Comparison of ENCODE assay signal across 8 cellular contexts in genomic region chr17:75845058-75845711, GRCh38. TPM values are rescaled to one million over a fixed set of nuclear protein-coding genes. Genes with fewer than 3 reads are reported as not detected.
DNase-seq lines count a peak whose midpoint lies in the region; ATAC-seq and TF ChIP-seq lines count a peak whose summit lies in the region.

No MANE protein-coding gene starts in this region.

- DNase-seq in GM03348 (ENCODE audit: low spot score), result peak; percentile 85
- peak; percentile 91 for DNase-seq in SKM-1 treated with dmso at 0.1 percent for 144 hours (lab: John Stamatoyannopoulos, UW; ENCODE audit: unreplicated experiment)
- DNase-seq in astrocyte of the spinal cord (ENCODE audit: low read depth, low spot score), result peak; percentile 48
- peak; percentile 78 for DNase-seq in iPS DF 19.7 (ENCODE audit: low read depth, low spot score)
- no peak for DNase-seq in NCI-H2081 treated with DMSO at 0.1 percent for 48 hours (lab: John Stamatoyannopoulos, UW)

- ATAC-seq in GM21576 (IDR thresholded peaks at IDR 0.05; ENCODE audit: unreplicated experiment), result peak; percentile 67

- peaks cover 12 to 14% (median 12%) of the 10 kb centered on the region in 3 donors for H3K4me1 Mint-ChIP-seq in IgD-negative memory B cell

- TF ChIP-seq CTCF in astrocyte of the spinal cord (IDR thresholded peaks at IDR 0.05; ENCODE audit: low read depth, low read length), result peak; percentile 75

- peak overlapping the region; percentile 67 to 88 (median 86) for H3K4me3 Mint-ChIP-seq in IgD-negative memory B cell

- H3K9me3 Mint-ChIP-seq in IgD-negative memory B cell, result no peaks in the 10 kb centered on the region

- in situ Hi-C loops in astrocyte of the spinal cord (cut with HindIII; ENCODE audit: low sequenced_read_pairs), result no loop called here

- no peaks in the 10 kb centered on the region for H3K27me3 Mint-ChIP-seq in IgD-negative memory B cell

- peak overlapping the region in 20 of 21 experiments; percentile 71 to 97 (median 90) for H3K27ac ChIP-seq in skin epidermis

- H3K36me3 Mint-ChIP-seq in IgD-negative memory B cell, result peaks cover 3% of the 10 kb centered on the region

- H3K4me3 ChIP-seq in astrocyte of the spinal cord (ENCODE audit: low read depth, low read length), result no peak overlapping the region
- peak overlapping the region in 1 of 7 experiments; percentile 42 for H3K4me3 ChIP-seq in skin epidermis

- H3K27ac Mint-ChIP-seq in IgD-negative memory B cell, result peak overlapping the region; percentile 85 to 93 (median 89)

RNA-seq across cellular contexts. Expression of gene UNC13D, which starts 1.0 kb away (rescaled TPM):
- polyA plus RNA-seq in IgD-negative memory B cell, result 42.0 TPM

RNA-seq across cellular contexts. Expression of gene WBP2, which starts 9.9 kb away (rescaled TPM):
- polyA plus RNA-seq in IgD-negative memory B cell, result 131 TPM

RNA-seq across cellular contexts. Expression of gene TRIM47, which starts 33.2 kb away (rescaled TPM):
- 12.4 TPM for polyA plus RNA-seq in IgD-negative memory B cell

RNA-seq across cellular contexts. Expression of gene TRIM65, which starts 51.6 kb away (rescaled TPM):
- polyA plus RNA-seq in IgD-negative memory B cell, result 25.0 TPM

RNA-seq across cellular contexts. Expression of gene MRPL38, which starts 59.5 kb away (rescaled TPM):
- 77.5 TPM for polyA plus RNA-seq in IgD-negative memory B cell
